24 cellular contexts compared by ENCODE assay signal in genomic region chr6:47164877-47165276, GRCh38.
DNase-seq lines count a peak whose midpoint lies in the region; ATAC-seq, FAIRE-seq and TF ChIP-seq lines count a peak whose summit lies in the region.
"Had no signal": no experiment of that assay in that cellular context is flagged by ENCODE, and none has a peak within 500 bp of the region (broad histone marks: within the 10 kb centered on the region; RNA-seq: fewer than 3 reads in every experiment).

No MANE protein-coding gene starts in this region.

- H3K27me3 ChIP-seq in HepG2 (ENCODE audit: control insufficient read depth in 1 of 2, insufficient read depth in 2 of 2, low read length in 2 of 2) (no peaks in the 10 kb centered on the region), right lobe of liver (no peaks in the 10 kb centered on the region), IMR-90 (ENCODE audit: control insufficient read depth, insufficient read depth, low read length) (no peaks in the 10 kb centered on the region), K562 (ENCODE audit: control insufficient read depth in 2 of 2, insufficient read depth in 2 of 2, low read length in 2 of 2) (no peaks in the 10 kb centered on the region)
- H3K27me3 ChIP-seq: BE2C, BLaER1 had no signal

- H2BK15ac ChIP-seq in IMR-90 (ENCODE audit: low read depth, low read length): no peak overlapping the region

- in situ Hi-C loops in HepG2 (cut with HindIII; ENCODE audit: extremely low pct_ligation_motif_present, low pct_unique_long_range_greater_than_20kb): no loop called here
- in situ Hi-C loops in IMR-90 (cut with MboI; ENCODE audit: low sequenced_read_pairs): no loop called here
- in situ Hi-C loops in K562 (cut with MboI): no loop called here

- CTCF ChIA-PET in HepG2 (lab: Yijun Ruan, JAX; ENCODE audit: low intra/inter-chr PET ratio, low total read pairs) (no interaction called here), IMR-90 (lab: Yijun Ruan, JAX) (no interaction called here), K562 (lab: Yijun Ruan, JAX; ENCODE audit: low intra/inter-chr PET ratio) (no interaction called here)

- no peak for TF ChIP-seq CTCF in HepG2 (CRISPR knock-in tag; IDR thresholded peaks at IDR 0.05)
- TF ChIP-seq CTCF in right lobe of liver (IDR thresholded peaks at IDR 0.05): no peak
- no peak for TF ChIP-seq CTCF in IMR-90 (conservative IDR thresholded peaks at IDR 0.05; ENCODE audit: low read depth, low read length)
- no peak for TF ChIP-seq CTCF in K562 (IDR thresholded peaks at IDR 0.05 in 2 of 3, conservative IDR thresholded peaks at IDR 0.05 in 1 of 3; ENCODE audit: insufficient read depth in 2 of 3, low read depth in 1 of 3, low read length in 3 of 3)
- no peak for TF ChIP-seq CTCF in mesothelial cell of epicardium (IDR thresholded peaks at IDR 0.05; ENCODE audit: unreplicated experiment)

- H3K27ac Mint-ChIP-seq in mesothelial cell of epicardium: no peak overlapping the region
- H3K27ac Mint-ChIP-seq: CD4-positive, alpha-beta T cell; CD8-positive, alpha-beta T cell had no signal

- dilution Hi-C loops in IMR-90 (cut with HindIII; ENCODE audit: low sequenced_read_pairs, unreplicated experiment): no loop called here

- H3K36me3 ChIP-seq in HepG2 (replicated peaks in 1 of 2; ENCODE audit: control insufficient read depth in 1 of 2, insufficient read depth in 2 of 2, low read length in 2 of 2) (no peaks in the 10 kb centered on the region), right lobe of liver (no peaks in the 10 kb centered on the region), IMR-90 (ENCODE audit: control insufficient read depth, insufficient read depth, low read length) (no peaks in the 10 kb centered on the region), K562 (ENCODE audit: control insufficient read depth, insufficient read depth, low read length) (no peaks in the 10 kb centered on the region)
- H3K36me3 ChIP-seq: BE2C, BLaER1 had no signal

- peaks cover 4% of the 10 kb centered on the region; the same call in 1 of the 2 replicates for H3K9me1 ChIP-seq in IMR-90 (ENCODE audit: insufficient read depth, low read length)
- H3K9me1 ChIP-seq in K562 (ENCODE audit: control insufficient read depth, insufficient read depth, low read length): no peaks in the 10 kb centered on the region

- TF ChIP-seq EP300 in HepG2 (IDR thresholded peaks at IDR 0.05; ENCODE audit: low read depth in 2 of 2, low read length in 2 of 2): no peak
- no peak for TF ChIP-seq EP300 in HepG2 (CRISPR knock-in tag; IDR thresholded peaks at IDR 0.05; ENCODE audit: borderline replicate concordance)
- no peak for TF ChIP-seq EP300 in K562 (IDR thresholded peaks at IDR 0.05; ENCODE audit: low read length)

- H3K4me1 Mint-ChIP-seq in mesothelial cell of epicardium: peaks cover 13% of the 10 kb centered on the region

- no peak overlapping the region for H4K91ac ChIP-seq in IMR-90 (ENCODE audit: insufficient read depth, low read depth, low read length)

- H3K4me3 ChIP-seq in HepG2 (replicated peaks in 1 of 3; ENCODE audit: insufficient read depth in 1 of 3, low read depth in 2 of 3, low read length in 3 of 3): no peak overlapping the region
- no peak overlapping the region for H3K4me3 ChIP-seq in right lobe of liver
- H3K4me3 ChIP-seq in IMR-90 (ENCODE audit: insufficient read depth, low read depth, low read length): no peak overlapping the region
- H3K4me3 ChIP-seq in K562: no peak overlapping the region
- H3K4me3 ChIP-seq: A549, BLaER1, GM12878 had no signal

- no peak for TF ChIP-seq RAD21 in HepG2 (CRISPR knock-in tag; IDR thresholded peaks at IDR 0.05)
- TF ChIP-seq RAD21 in IMR-90 (IDR thresholded peaks at IDR 0.05; ENCODE audit: low read length): no peak
- TF ChIP-seq RAD21 in K562 (CRISPR knock-in tag; conservative IDR thresholded peaks at IDR 0.05 in 1 of 2, IDR thresholded peaks at IDR 0.05 in 1 of 2): no peak

- H3K9me3 Mint-ChIP-seq in mesothelial cell of epicardium: peaks cover 12% of the 10 kb centered on the region
- H3K9me3 Mint-ChIP-seq: CD4-positive, alpha-beta T cell; CD8-positive, alpha-beta T cell had no signal

- BruUV-seq in HepG2 (replicated peaks; lab: Mats Ljungman, UMichigan) (no TSS peak), IMR-90 (replicated peaks; lab: Mats Ljungman, UMichigan) (no TSS peak), K562 (replicated peaks; lab: Mats Ljungman, UMichigan) (no TSS peak)

- H3K27ac ChIP-seq in HepG2 (ENCODE audit: extremely low read length, insufficient read depth, low read length): no peak overlapping the region
- H3K27ac ChIP-seq in right lobe of liver: no peak overlapping the region
- no peak overlapping the region for H3K27ac ChIP-seq in IMR-90 (ENCODE audit: insufficient read depth, low read length)
- no peak overlapping the region for H3K27ac ChIP-seq in K562 (ENCODE audit: extremely low read depth, low read depth, low read length)
- H3K27ac ChIP-seq: 22Rv1 had no signal

- TF ChIP-seq POLR2A in HepG2 (IDR thresholded peaks at IDR 0.05; ENCODE audit: insufficient read depth in 1 of 2, low read depth in 2 of 2, low read length in 2 of 2): no peak
- no peak for TF ChIP-seq POLR2A in right lobe of liver (IDR thresholded peaks at IDR 0.05)
- TF ChIP-seq POLR2A in IMR-90 (IDR thresholded peaks at IDR 0.05; ENCODE audit: low read depth, low read length): no peak
- no peak for TF ChIP-seq POLR2A in K562 (conservative IDR thresholded peaks at IDR 0.05)

- no peaks in the 10 kb centered on the region for H3K9me3 ChIP-seq in HepG2 (ENCODE audit: low read length)
- H3K9me3 ChIP-seq in right lobe of liver: no peaks in the 10 kb centered on the region
- H3K9me3 ChIP-seq in IMR-90 (ENCODE audit: control insufficient read depth, insufficient read depth, low read length): no peaks in the 10 kb centered on the region
- no peaks in the 10 kb centered on the region for H3K9me3 ChIP-seq in K562 (replicated peaks; ENCODE audit: control insufficient read depth, insufficient read depth, low read depth, low read length)
- H3K9me3 ChIP-seq: BE2C, BLaER1, Caco-2 had no signal

- H3K4me2 ChIP-seq in HepG2 (ENCODE audit: low read depth, low read length) (no peak overlapping the region), IMR-90 (ENCODE audit: low read depth, low read length) (no peak overlapping the region), K562 (ENCODE audit: insufficient read depth, low read length) (no peak overlapping the region)
- H3K4me2 ChIP-seq: A549 had no signal

- no peaks in the 10 kb centered on the region for H3K27me3 Mint-ChIP-seq in mesothelial cell of epicardium (ENCODE audit: low read depth)
- H3K27me3 Mint-ChIP-seq: CD4-positive, alpha-beta T cell had no signal

- H4K20me1 ChIP-seq in HepG2 (ENCODE audit: insufficient read depth, low read length) (no peaks in the 10 kb centered on the region), IMR-90 (ENCODE audit: insufficient read depth, low read length) (no peaks in the 10 kb centered on the region), K562 (replicated peaks; ENCODE audit: control insufficient read depth, insufficient read depth, low read length) (no peaks in the 10 kb centered on the region)
- H4K20me1 ChIP-seq: BLaER1 had no signal

- no peak overlapping the region for H3K18ac ChIP-seq in IMR-90 (ENCODE audit: low read depth, low read length)

- no peaks in the 10 kb centered on the region for H3K36me3 Mint-ChIP-seq in mesothelial cell of epicardium
- H3K36me3 Mint-ChIP-seq: CD8-positive, alpha-beta T cell had no signal

- ATAC-seq in HepG2 (no peak), right lobe of liver (no peak), IMR-90 (ENCODE audit: low read depth) (no peak), K562 (no peak)
- ATAC-seq: A549; CD8-positive, alpha-beta T cell; GM12878 had no signal

- peaks cover 27% of the 10 kb centered on the region for H3K4me1 ChIP-seq in HepG2 (ENCODE audit: insufficient read depth, low read length)
- no peaks in the 10 kb centered on the region for H3K4me1 ChIP-seq in right lobe of liver
- peaks cover 12% of the 10 kb centered on the region for H3K4me1 ChIP-seq in IMR-90 (ENCODE audit: control insufficient read depth, insufficient read depth, low read length)
- no peaks in the 10 kb centered on the region for H3K4me1 ChIP-seq in K562 (replicated peaks in 1 of 2; ENCODE audit: control insufficient read depth in 2 of 2, insufficient read depth in 2 of 2, low read length in 2 of 2)
- H3K4me1 ChIP-seq: BE2C had no signal

- no peak overlapping the region for H3K4ac ChIP-seq in IMR-90 (ENCODE audit: low read depth, low read length)

- H3K9ac ChIP-seq in HepG2 (ENCODE audit: insufficient read depth, low read depth, low read length) (no peak overlapping the region), IMR-90 (ENCODE audit: low read depth, low read length) (no peak overlapping the region), K562 (ENCODE audit: insufficient read depth in 1 of 2, low read depth in 2 of 2, low read length in 2 of 2) (no peak overlapping the region)
- H3K9ac ChIP-seq: BLaER1 had no signal

- H3K79me2 ChIP-seq in HepG2 (ENCODE audit: insufficient read depth, low read length) (no peaks in the 10 kb centered on the region), K562 (ENCODE audit: control insufficient read depth, insufficient read depth, low read length) (no peaks in the 10 kb centered on the region)

- H3K79me1 ChIP-seq in IMR-90 (ENCODE audit: low read depth in 1 of 2, low read length in 2 of 2): no peaks in the 10 kb centered on the region

- H4K5ac ChIP-seq in IMR-90 (ENCODE audit: low read depth, low read length): no peak overlapping the region

- no peak overlapping the region for H3K23ac ChIP-seq in IMR-90 (ENCODE audit: low read depth, low read length)

- DNase-seq in HepG2 (ENCODE audit: low spot score) (no peak), right lobe of liver (no peak), IMR-90 (no peak), K562 (ENCODE audit: extremely low read depth in 1 of 4, low spot score in 3 of 4) (no peak), AML-193 (lab: John Stamatoyannopoulos, UW) (no peak), mesothelial cell of epicardium (ENCODE audit: low spot score in 2 of 2, unreplicated experiment in 2 of 2) (no peak)
- DNase-seq: BE2C; C1 segment of cervical spinal cord; Caco-2; Calu3; CD4-positive, alpha-beta T cell; CD8-positive, alpha-beta T cell; DMS53; DMS79; DND-41; EL; GDM1 had no signal

- H2BK120ac ChIP-seq in IMR-90 (ENCODE audit: low read depth, low read length): no peak overlapping the region

- H2AK9ac ChIP-seq in IMR-90 (replicated peaks; ENCODE audit: low read depth, low read length, poor library complexity): no peak overlapping the region

- POLR2A ChIA-PET in HepG2 (lab: Yijun Ruan, JAX) (no interaction called here), IMR-90 (lab: Charles Lee; ENCODE audit: unreplicated experiment) (no interaction called here), K562 (lab: Yijun Ruan, JAX) (interaction anchor here (1.1 to 3.7 kb wide), 2 partner anchors 10 to 42 kb away, joined by 3 to 13 read pairs; no protein-coding TSS in a partner anchor)

- H2BK20ac ChIP-seq in IMR-90 (ENCODE audit: low read depth, low read length): no peak overlapping the region

- no peak overlapping the region for H2AK5ac ChIP-seq in IMR-90 (ENCODE audit: low read depth, low read length)

- H3K4me3 Mint-ChIP-seq in mesothelial cell of epicardium: no peak overlapping the region
- H3K4me3 Mint-ChIP-seq: CD4-positive, alpha-beta T cell; CD8-positive, alpha-beta T cell had no signal

- H3K14ac ChIP-seq in IMR-90 (replicated peaks; ENCODE audit: low read depth, low read length): no peak overlapping the region

- intact Hi-C loops in HepG2 (cut with micrococcal nuclease; ENCODE audit: unreplicated experiment) (no loop called here), right lobe of liver (cut with DNase I) (no loop called here), IMR-90 (cut with micrococcal nuclease) (loop anchor here (5.0 kb wide), 1 partner anchor 77 kb away; no protein-coding TSS in a partner anchor), K562 (cut with micrococcal nuclease) (no loop called here)

- no peak overlapping the region for H2BK5ac ChIP-seq in IMR-90 (ENCODE audit: low read depth, low read length, poor library complexity, severe bottlenecking)

- no peak overlapping the region for H4K8ac ChIP-seq in IMR-90 (ENCODE audit: low read depth in 2 of 2, low read length in 2 of 2)

- H2AFZ ChIP-seq in HepG2 (ENCODE audit: low read length) (no peak overlapping the region), IMR-90 (replicated peaks; ENCODE audit: low read length, poor library complexity) (no peak overlapping the region), K562 (ENCODE audit: low read depth, low read length) (no peak overlapping the region)

- no peak for FAIRE-seq in HepG2 (lab: Jason Lieb, UNC)
- FAIRE-seq in K562 (lab: Jason Lieb, UNC): no peak
- FAIRE-seq: A549, D721Med, GM12878, GM12892, GM18507 had no signal

- no peak overlapping the region for H3K56ac ChIP-seq in IMR-90 (ENCODE audit: extremely low read depth, insufficient read depth, low read length)

Comparison
In these comparisons a context has a peak if more than half of its experiments do, and no peak if none do; other contexts are left out.
1. Of the 241 proteins assayed by ChIP-seq in both HepG2 and K562: peak only in HepG2: none; only in K562: CEBPG; in both: CEBPB; in neither: 239.